In the genomic region with DNA sequence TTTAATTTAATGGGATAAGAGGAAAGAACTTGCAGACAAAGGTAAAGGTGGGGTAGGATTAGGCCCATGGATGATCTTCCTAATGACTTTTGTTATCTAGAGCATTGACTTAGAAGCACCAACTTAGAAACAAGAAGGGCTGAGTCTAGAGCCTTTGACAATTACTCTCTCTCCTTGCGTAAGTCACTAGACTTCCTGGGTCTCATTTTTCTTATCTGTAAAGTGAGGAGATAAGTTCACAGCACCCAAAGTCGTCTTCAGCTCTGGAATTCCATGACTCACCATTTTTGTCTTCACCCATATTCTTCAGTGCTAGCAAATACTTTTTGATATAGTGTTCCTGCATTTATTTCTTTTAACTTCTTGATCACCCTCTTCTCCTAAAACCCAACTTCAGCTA, we compare ENCODE assay signal across 1 cellular context.
TF ChIP-seq lines count a peak whose summit lies in the region.

No MANE protein-coding gene starts in this region.

TF ChIP-seq in SK-N-SH treated with all-trans-retinoic acid at 6 μM for 48 hours, 23 proteins besides CTCF, POLR2A, EP300 and RAD21 (continued from another document):
- TF ChIP-seq, protein P1, sequence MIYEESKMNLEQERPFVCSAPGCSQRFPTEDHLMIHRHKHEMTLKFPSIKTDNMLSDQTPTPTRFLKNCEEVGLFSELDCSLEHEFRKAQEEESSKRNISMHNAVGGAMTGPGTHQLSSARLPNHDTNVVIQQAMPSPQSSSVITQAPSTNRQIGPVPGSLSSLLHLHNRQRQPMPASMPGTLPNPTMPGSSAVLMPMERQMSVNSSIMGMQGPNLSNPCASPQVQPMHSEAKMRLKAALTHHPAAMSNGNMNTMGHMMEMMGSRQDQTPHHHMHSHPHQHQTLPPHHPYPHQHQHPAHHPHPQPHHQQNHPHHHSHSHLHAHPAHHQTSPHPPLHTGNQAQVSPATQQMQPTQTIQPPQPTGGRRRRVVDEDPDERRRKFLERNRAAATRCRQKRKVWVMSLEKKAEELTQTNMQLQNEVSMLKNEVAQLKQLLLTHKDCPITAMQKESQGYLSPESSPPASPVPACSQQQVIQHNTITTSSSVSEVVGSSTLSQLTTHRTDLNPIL (CRISPR knock-in tag; IDR thresholded peaks at IDR 0.05; ENCODE audit: low read depth): no peak
- no peak for TF ChIP-seq GLIS3 (CRISPR knock-in tag; IDR thresholded peaks at IDR 0.05)
- TF ChIP-seq TCF4 (CRISPR knock-in tag; IDR thresholded peaks at IDR 0.05; ENCODE audit: borderline replicate concordance): no peak
- no peak for TF ChIP-seq ZFP30 (CRISPR knock-in tag; IDR thresholded peaks at IDR 0.05)
- TF ChIP-seq ZNF565 (CRISPR knock-in tag; conservative IDR thresholded peaks at IDR 0.05; ENCODE audit: low read depth): no peak
- TF ChIP-seq CSDC2 (CRISPR knock-in tag; IDR thresholded peaks at IDR 0.05): no peak
- TF ChIP-seq ESRRG (CRISPR knock-in tag; IDR thresholded peaks at IDR 0.05): no peak
- no peak for TF ChIP-seq ARNTL (CRISPR knock-in tag; IDR thresholded peaks at IDR 0.05; ENCODE audit: borderline replicate concordance, low read depth)
- no peak for TF ChIP-seq TOX (CRISPR knock-in tag; IDR thresholded peaks at IDR 0.05; ENCODE audit: borderline replicate concordance)
- no peak for TF ChIP-seq PPARA (CRISPR knock-in tag; IDR thresholded peaks at IDR 0.05; ENCODE audit: borderline replicate concordance)
- no peak for TF ChIP-seq ZNF8 (CRISPR knock-in tag; IDR thresholded peaks at IDR 0.05)
- no peak for TF ChIP-seq BACH2 (CRISPR knock-in tag; IDR thresholded peaks at IDR 0.05; ENCODE audit: borderline replicate concordance)
